ENCODE assay signal across 8 cellular contexts in the genomic region with DNA sequence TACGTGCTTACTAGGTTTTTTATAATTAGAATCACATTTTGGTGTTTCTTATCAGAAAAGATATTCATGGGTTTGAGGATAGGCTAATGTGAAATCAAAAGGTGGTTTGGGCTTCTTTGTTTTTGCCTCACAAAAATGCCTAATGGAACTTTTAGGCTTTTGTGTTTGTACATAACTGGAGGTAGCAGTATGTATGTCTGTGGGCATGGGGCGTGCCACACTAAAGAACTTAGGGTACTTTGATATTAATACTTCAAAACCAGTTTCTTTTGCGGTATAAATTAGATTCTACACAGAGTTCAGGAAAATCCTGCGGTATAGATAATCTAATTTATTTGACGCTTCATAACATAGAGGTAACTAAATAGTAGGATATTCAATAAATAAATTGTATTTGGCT. TPM values are rescaled to one million over a fixed set of nuclear protein-coding genes. Genes with fewer than 3 reads are reported as not detected.
DNase-seq lines count a peak whose midpoint lies in the region; ATAC-seq, FAIRE-seq and TF ChIP-seq lines count a peak whose summit lies in the region.

No MANE protein-coding gene starts in this region.

- no peaks in the 10 kb centered on the region for H3K36me3 ChIP-seq in CD4-positive, alpha-beta memory T cell (ENCODE audit: insufficient read depth, low read length)
- H3K36me3 ChIP-seq in PC-3 (ENCODE audit: low read depth, low read length): no peaks in the 10 kb centered on the region
- no peaks in the 10 kb centered on the region for H3K36me3 ChIP-seq in H1 (ENCODE audit: control insufficient read depth in 2 of 4, insufficient read depth in 4 of 4, low read length in 3 of 4)
- H3K36me3 ChIP-seq in neutrophil: no peaks in the 10 kb centered on the region

- H3K4me3 Mint-ChIP-seq in CD4-positive, alpha-beta memory T cell: peak overlapping the region; percentile 95 to 99 (median 96)

- peaks cover 57% of the 10 kb centered on the region for H3K79me2 ChIP-seq in PC-3 (ENCODE audit: low read length)
- peaks cover 14 to 61% of the 10 kb centered on the region in 2 experiments for H3K79me2 ChIP-seq in H1 (ENCODE audit: control insufficient read depth in 1 of 2, insufficient read depth in 2 of 2, low read length in 2 of 2)

- no peak overlapping the region for H4K91ac ChIP-seq in H1 (replicated peaks; ENCODE audit: insufficient read length, low read length)

- H2BK120ac ChIP-seq in H1 (replicated peaks; ENCODE audit: low read depth, low read length): no peak overlapping the region

- H4K20me1 ChIP-seq in PC-3 (ENCODE audit: low read length): peaks cover 10% of the 10 kb centered on the region; the same call in 1 of the 2 replicates
- H4K20me1 ChIP-seq in H1 (replicated peaks in 1 of 2; ENCODE audit: control insufficient read depth in 1 of 2, insufficient read depth in 2 of 2, low read length in 2 of 2): no peaks in the 10 kb centered on the region

- H3K9me3 ChIP-seq in CD4-positive, alpha-beta memory T cell (ENCODE audit: control insufficient read depth in 1 of 2, low read length in 2 of 2): no peaks in the 10 kb centered on the region
- no peaks in the 10 kb centered on the region for H3K9me3 ChIP-seq in PC-3 (ENCODE audit: low read length)
- H3K9me3 ChIP-seq in H1 (ENCODE audit: insufficient read depth in 2 of 2, low read depth in 1 of 2, low read length in 1 of 2): no peaks in the 10 kb centered on the region
- no peaks in the 10 kb centered on the region for H3K9me3 ChIP-seq in neutrophil

- peaks cover 0 to 21% of the 10 kb centered on the region in 2 donors for H3K36me3 Mint-ChIP-seq in CD4-positive, alpha-beta memory T cell

- H3K27ac Mint-ChIP-seq in CD4-positive, alpha-beta memory T cell: peak overlapping the region; percentile 85 to 98 (median 96)

- H2BK20ac ChIP-seq in H1 (ENCODE audit: low read length): no peak overlapping the region

- intact Hi-C loops in CD4-positive, alpha-beta memory T cell (cut with micrococcal nuclease): loop anchor here (2.0 to 5.0 kb wide), 5 partner anchors 69 to 706 kb away; a partner anchor contains a TSS
- intact Hi-C loops in PC-3 (cut with micrococcal nuclease): loop anchor here (2.0 kb wide), 1 partner anchor 233 kb away; no protein-coding TSS in a partner anchor

- no peak overlapping the region for H4K8ac ChIP-seq in H1 (ENCODE audit: extremely low read depth, insufficient read depth, low read length)

- TF ChIP-seq RAD21 in H1 (IDR thresholded peaks at IDR 0.05 in 1 of 2, conservative IDR thresholded peaks at IDR 0.05 in 1 of 2; ENCODE audit: low read depth in 2 of 2, low read length in 2 of 2): no peak

- H3K4ac ChIP-seq in H1 (replicated peaks; ENCODE audit: insufficient read length, low read depth, low read length): no peak overlapping the region

- peaks cover 0 to 3% (median 0%) of the 10 kb centered on the region in 8 donors for H3K9me3 Mint-ChIP-seq in CD4-positive, alpha-beta memory T cell

- H3K56ac ChIP-seq in H1 (replicated peaks; ENCODE audit: insufficient read length, low read depth, low read length): no peak overlapping the region

- H2AFZ ChIP-seq in PC-3 (ENCODE audit: low read length) (peak overlapping the region; percentile 49; the same call in 1 of the 2 replicates), H1 (ENCODE audit: low read length) (no peak overlapping the region)

- POLR2A ChIA-PET in CD4-positive, alpha-beta memory T cell (lab: Charles Lee; ENCODE audit: partially characterized antibody): interaction anchor here (0.7 to 3.3 kb wide), 6 partner anchors 11 to 706 kb away, joined by 3 to 44 read pairs (median 16); a partner anchor contains a TSS
- POLR2A ChIA-PET in PC-3 (lab: Charles Lee; ENCODE audit: unreplicated experiment): no interaction called here
- POLR2A ChIA-PET in H1 (lab: Charles Lee; ENCODE audit: partially characterized antibody): no interaction called here

- peak overlapping the region; percentile 97 for H3K4me2 ChIP-seq in PC-3 (ENCODE audit: low read length)
- H3K4me2 ChIP-seq in H1 (ENCODE audit: insufficient read depth in 1 of 2, low read depth in 2 of 2, low read length in 2 of 2): peak overlapping the region; percentile 81 to 83

- H2AK5ac ChIP-seq in H1 (ENCODE audit: low read depth, low read length): no peak overlapping the region

- no peak overlapping the region for H2BK5ac ChIP-seq in H1 (ENCODE audit: low read depth, low read length)

- H2BK15ac ChIP-seq in H1 (ENCODE audit: low read length): no peak overlapping the region

- H3K4me3 ChIP-seq in CD4-positive, alpha-beta memory T cell (ENCODE audit: low read length in 2 of 2): peak overlapping the region; percentile 27 to 86
- H3K4me3 ChIP-seq in PC-3 (ENCODE audit: low read length): peak overlapping the region; percentile 95
- H3K4me3 ChIP-seq in H1 (ENCODE audit: extremely low read depth in 1 of 4, insufficient read depth in 2 of 4, low read depth in 3 of 4, low read length in 4 of 4): peak overlapping the region in 3 of 4 experiments; percentile 80 to 98 (median 83); a peak in 3 of 8 replicates
- H3K4me3 ChIP-seq in neutrophil (ENCODE audit: low read depth in 1 of 2, low read length in 1 of 2): peak overlapping the region; percentile 84 to 93

- H3K4me1 ChIP-seq in CD4-positive, alpha-beta memory T cell (ENCODE audit: insufficient read depth, low read length): peaks cover 54% of the 10 kb centered on the region
- H3K4me1 ChIP-seq in PC-3 (ENCODE audit: insufficient read depth, low read length) (peaks cover 14% of the 10 kb centered on the region), H1 (replicated peaks in 1 of 4; ENCODE audit: control insufficient read depth in 3 of 4, insufficient read depth in 4 of 4, low read length in 3 of 4) (peaks cover 3 to 22% (median 10%) of the 10 kb centered on the region in 4 experiments), neutrophil (ENCODE audit: control insufficient read depth in 1 of 2, insufficient read depth in 1 of 2, low read depth in 1 of 2, low read length in 1 of 2) (peaks cover 67 to 68% of the 10 kb centered on the region in 2 experiments)

- H3K14ac ChIP-seq in H1 (ENCODE audit: insufficient read length): no peak overlapping the region

- H3K27ac ChIP-seq in CD4-positive, alpha-beta memory T cell (ENCODE audit: low read depth, low read length): peak overlapping the region; percentile 79
- H3K27ac ChIP-seq in PC-3 (ENCODE audit: low read length): no peak overlapping the region
- no peak overlapping the region for H3K27ac ChIP-seq in H1 (ENCODE audit: low read depth, low read length)
- H3K27ac ChIP-seq in neutrophil: peak overlapping the region; percentile 92

- H3K9me2 ChIP-seq in PC-3 (replicated peaks; ENCODE audit: low read length): no peaks in the 10 kb centered on the region

- FAIRE-seq in H1 (lab: Jason Lieb, UNC): no peak

- 79% methylated on average over 5 of the region's 5 CpGs; no CpG with 5 or more reads in 1 of the 2 experiments for WGBS in H1 (ENCODE audit: extremely low coverage in 1 of 2, insufficient coverage in 1 of 2, insufficient read length in 1 of 2, insufficient replicate concordance in 2 of 2, low coverage in 1 of 2, low lambda C conversion rate in 2 of 2, missing lambda C conversion rate in 1 of 2), 2 experiments

- H3K23ac ChIP-seq in H1 (ENCODE audit: insufficient read length): no peak overlapping the region

- TF ChIP-seq POLR2A in H1 (IDR thresholded peaks at IDR 0.05; ENCODE audit: control extremely low read depth in 1 of 2, low read depth in 2 of 2, low read length in 2 of 2): no peak

- H2BK12ac ChIP-seq in H1 (ENCODE audit: low read depth, low read length): no peak overlapping the region

- ATAC-seq in PC-3 (no peak), GM19463 (IDR thresholded peaks at IDR 0.05; ENCODE audit: unreplicated experiment) (no peak)

- peaks cover 34 to 70% (median 43%) of the 10 kb centered on the region in 4 donors for H3K4me1 Mint-ChIP-seq in CD4-positive, alpha-beta memory T cell

- H3K79me1 ChIP-seq in H1 (ENCODE audit: low read depth, low read length): peaks cover 8% of the 10 kb centered on the region

- TF ChIP-seq CTCF in PC-3 (conservative IDR thresholded peaks at IDR 0.05; ENCODE audit: low read depth, low read length): no peak
- TF ChIP-seq CTCF in H1 (IDR thresholded peaks at IDR 0.05; ENCODE audit: control extremely low read depth in 1 of 3, insufficient read depth in 1 of 3, low read depth in 1 of 3, low read length in 3 of 3): no peak
- no peak for TF ChIP-seq CTCF in neutrophil (IDR thresholded peaks at IDR 0.05)

- TF ChIP-seq EP300 in H1 (IDR thresholded peaks at IDR 0.05; ENCODE audit: borderline replicate concordance in 1 of 2, low read depth in 2 of 2, low read length in 2 of 2): no peak

- H3F3A ChIP-seq in PC-3 (ENCODE audit: low read length, unreplicated experiment): no peaks in the 10 kb centered on the region

- CTCF ChIA-PET in CD4-positive, alpha-beta memory T cell (lab: Charles Lee; ENCODE audit: partially characterized antibody): interaction anchor here (2.6 kb wide), 1 partner anchor 382 kb away, joined by 16 read pairs; no protein-coding TSS in a partner anchor
- CTCF ChIA-PET in PC-3 (lab: Charles Lee): no interaction called here
- CTCF ChIA-PET in H1 (lab: Charles Lee; ENCODE audit: partially characterized antibody): interaction anchor here (1.1 kb wide), 1 partner anchor 91 kb away, joined by 3 read pairs; no protein-coding TSS in a partner anchor

- H3K27me3 ChIP-seq in CD4-positive, alpha-beta memory T cell (ENCODE audit: insufficient read depth, low read length): no peaks in the 10 kb centered on the region
- H3K27me3 ChIP-seq in PC-3 (ENCODE audit: low read length): no peaks in the 10 kb centered on the region
- H3K27me3 ChIP-seq in H1 (replicated peaks in 1 of 4; ENCODE audit: control insufficient read depth in 3 of 4, extremely low read depth in 1 of 4, insufficient read depth in 3 of 4, low read length in 3 of 4): no peaks in the 10 kb centered on the region
- H3K27me3 ChIP-seq in neutrophil: no peaks in the 10 kb centered on the region

- H3K18ac ChIP-seq in H1 (ENCODE audit: extremely low read depth, low read length): no peak overlapping the region

- H4K5ac ChIP-seq in H1 (ENCODE audit: insufficient read length, low read depth, low read length): no peak overlapping the region

- H3K23me2 ChIP-seq in H1 (ENCODE audit: low read depth, low read length): peaks cover 6% of the 10 kb centered on the region

- H3K9ac ChIP-seq in PC-3 (ENCODE audit: low read length) (peak overlapping the region; percentile 84), H1 (replicated peaks in 1 of 4; ENCODE audit: extremely low read depth in 1 of 4, low read depth in 3 of 4, low read length in 3 of 4) (no peak overlapping the region)

- BruUV-seq in PC-3 (replicated peaks; lab: Mats Ljungman, UMichigan): no TSS peak

- peak in 3 of 5 donors; percentile 29 to 38 (median 33) for DNase-seq in CD4-positive, alpha-beta memory T cell
- no peak for DNase-seq in PC-3
- no peak for DNase-seq in H1 (ENCODE audit: low read depth in 1 of 2, low spot score in 2 of 2)
- no peak for DNase-seq in NCI-H146 (lab: John Stamatoyannopoulos, UW)
- no peak for DNase-seq in dedifferentiated amniotic fluid mesenchymal stem cell (ENCODE audit: extremely low spot score)
- DNase-seq in NCI-H69 (lab: John Stamatoyannopoulos, UW): no peak

- no peaks in the 10 kb centered on the region for H3K27me3 Mint-ChIP-seq in CD4-positive, alpha-beta memory T cell

RNA-seq across cellular contexts. Expression of a gene that starts 1.9 kb away (rescaled TPM):
- total RNA-seq in CD4-positive, alpha-beta memory T cell: 10 to 100 TPM; 41.3 to 43.9 TPM
- polyA plus RNA-seq in CD4-positive, alpha-beta memory T cell: 10 to 100 TPM in 1 of 2 donors, 1 to 10 TPM in 1; 3.3 to 10.1 TPM
- total RNA-seq in PC-3 (2014; rRNA removed): 5.0 and 6.6 TPM in 2 replicates
- 23.9 and 24.6 TPM in 2 replicates for total RNA-seq in H1 (2021; fragmentation: NEBNext Ultra II Directional; extraction: Animal tissue kit (Norgen Biotek cat#: 25700))
- polyA plus RNA-seq in H1 (2011; rRNA removed): 4.7 and 5.5 TPM in 2 replicates
- polyA plus RNA-seq in H1 (2011; cell fraction: cytosol; rRNA removed): 4.5 TPM
- polyA plus RNA-seq in H1 (2011; cell fraction: nucleus; rRNA removed): 7.4 TPM
- polyA plus RNA-seq in H1 (2012, experiment 1 of 2): 6.5 to 9.8 TPM (median 8.0 TPM) in 4 replicates
- 2.1 TPM for polyA plus RNA-seq in H1 (2012, experiment 2 of 2)
- 14.5 TPM for polyA plus RNA-seq in H1 (2013, experiment 1 of 2)
- 14.1 TPM for polyA plus RNA-seq in H1 (2013, experiment 2 of 2)
- 14.5 and 14.8 TPM in 2 replicates for polyA minus RNA-seq in H1 (2011; rRNA and poly(A)+ RNA removed)
- 9.9 TPM for polyA minus RNA-seq in H1 (2011; cell fraction: cytosol; rRNA and poly(A)+ RNA removed)
- polyA minus RNA-seq in H1 (2011; cell fraction: nucleus; rRNA and poly(A)+ RNA removed): 22.1 TPM

Comparison
In these comparisons a context has a peak if more than half of its experiments do, and no peak if none do; other contexts are left out.
1. DNase-seq: peak in CD4-positive, alpha-beta memory T cell (3 of 5); none in PC-3 (single experiment), H1 (0 of 2), NCI-H146 (single experiment), dedifferentiated amniotic fluid mesenchymal stem cell (single experiment) and NCI-H69 (single experiment).
2. H3K27ac ChIP-seq: peak in CD4-positive, alpha-beta memory T cell (single experiment) and neutrophil (single experiment); none in PC-3 (single experiment) and H1 (single experiment).
3. Peak in every context shown above with its lines, with median percentiles within 50 percentile points of each other: H3K4me3 ChIP-seq.